ENCODE assay signal across 8 cellular contexts in the genomic region with DNA sequence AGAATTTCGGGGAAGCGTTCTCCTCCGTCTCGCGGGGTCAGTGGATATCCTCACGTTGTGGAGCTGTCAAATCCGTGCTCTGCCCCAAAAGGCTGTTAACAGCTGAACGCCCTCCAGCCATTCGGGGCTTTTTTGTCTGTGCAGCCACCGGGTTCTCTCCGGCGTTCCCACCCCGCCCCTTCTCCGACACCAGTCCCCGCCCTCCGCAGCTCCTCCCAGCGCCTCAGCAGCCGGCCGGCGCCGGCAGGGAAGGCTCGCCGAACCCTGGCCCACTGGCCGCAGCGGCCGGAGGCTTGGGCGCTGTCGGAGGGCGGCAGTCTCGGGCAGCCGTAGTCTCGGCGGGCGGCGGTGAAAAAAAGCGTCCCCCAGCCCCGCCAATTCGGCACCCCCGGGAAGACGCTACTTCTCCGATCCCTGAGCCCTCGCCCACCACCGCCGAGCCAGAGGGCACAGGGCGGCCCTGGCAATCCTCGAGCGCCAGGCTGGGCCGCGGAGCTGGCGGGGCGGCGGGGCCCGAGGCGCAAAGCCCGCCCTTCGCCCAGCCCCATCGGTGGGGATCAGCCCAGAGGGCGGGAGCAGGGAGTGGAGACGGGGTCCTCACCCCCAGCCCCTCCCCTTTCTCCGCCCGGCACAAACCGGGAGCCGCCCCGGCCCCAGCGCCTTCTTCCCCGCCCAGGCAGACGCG. TPM values are rescaled to one million over a fixed set of nuclear protein-coding genes. Genes with fewer than 3 reads are reported as not detected.
A peak's percentile ranks its signal among the peaks of the same experiment; 100 is the strongest.
DNase-seq lines count a peak whose midpoint lies in the region; ATAC-seq and TF ChIP-seq lines count a peak whose summit lies in the region.

A gene (minus strand): TSS at position 496 of the 685 bp plus-strand sequence. CDS start 773 bp downstream, outside the sequence.

- H3F3A ChIP-seq in DOHH2 (ENCODE audit: control insufficient read depth, insufficient read depth) = peaks cover 7% of the 10 kb centered on the region; the same call in 1 of the 2 replicates

- peak within 1 kb of the TSS; percentile 95 for H3K4me3 Mint-ChIP-seq in activated T-helper 1 cell treated with anti-CD3 and anti-CD28 coated beads, Interleukin-12 subunit alpha, Interleukin-12 subunit beta, Interleukin-2, Interleukin-4 antibody, amounts not matched to agents 30 ng/mL and 10 ng/mL and 1 ng/mL, durations not matched to agents 14 hours and 24 hours and 36 hours
- peak within 1 kb of the TSS; percentile 92 to 98 (median 96) for H3K4me3 Mint-ChIP-seq in naive thymus-derived CD4-positive, alpha-beta T cell
- H3K4me3 Mint-ChIP-seq in stimulated activated memory B cell treated with anti-CD40 and anti-IgM and Interleukin-4, amounts not matched to agents 10 μg/mL and 1 μg/mL and 100 μg/mL, for 72 hours = peak within 1 kb of the TSS; percentile 98

- H4K20me1 ChIP-seq in DOHH2 (ENCODE audit: control insufficient read depth, insufficient read depth, low read depth, low read length) (no peaks in the 10 kb centered on the region), KMS-11 (ENCODE audit: insufficient read depth) (no peaks in the 10 kb centered on the region)

- peak within 1 kb of the TSS; percentile 91 for H3K4me2 ChIP-seq in DOHH2 (ENCODE audit: low read length)
- peak within 1 kb of the TSS; percentile 93 for H3K4me2 ChIP-seq in KMS-11

- H3K27me3 ChIP-seq in DOHH2 (ENCODE audit: control insufficient read depth, low read length) (peaks cover 8% of the 10 kb centered on the region; the same call in 1 of the 2 replicates), KMS-11 (ENCODE audit: insufficient read depth, low read depth) (no peaks in the 10 kb centered on the region)
- H3K27me3 ChIP-seq in naive thymus-derived CD4-positive, alpha-beta T cell (ENCODE audit: control insufficient read depth in 2 of 2, insufficient read depth in 2 of 2, low read length in 2 of 2) = no peaks in the 10 kb centered on the region

- no peaks in the 10 kb centered on the region for H3K27me3 Mint-ChIP-seq in activated T-helper 1 cell treated with anti-CD3 and anti-CD28 coated beads, Interleukin-12 subunit alpha, Interleukin-12 subunit beta, Interleukin-2, Interleukin-4 antibody, amounts not matched to agents 30 ng/mL and 10 ng/mL and 1 ng/mL, durations not matched to agents 14 hours and 24 hours and 36 hours (ENCODE audit: insufficient read depth)
- no peaks in the 10 kb centered on the region for H3K27me3 Mint-ChIP-seq in naive thymus-derived CD4-positive, alpha-beta T cell
- H3K27me3 Mint-ChIP-seq in stimulated activated memory B cell treated with anti-CD40 and anti-IgM and Interleukin-4, amounts not matched to agents 10 μg/mL and 1 μg/mL and 100 μg/mL, for 72 hours = no peaks in the 10 kb centered on the region

- H3K4me3 ChIP-seq in DOHH2 (ENCODE audit: low read length) (peak within 1 kb of the TSS; percentile 98), KMS-11 (IDR thresholded peaks at IDR 0.05; ENCODE audit: insufficient read depth, low read depth, low read length) (no peak within 1 kb of the TSS)
- peak within 1 kb of the TSS; percentile 96 for H3K4me3 ChIP-seq in naive thymus-derived CD4-positive, alpha-beta T cell (ENCODE audit: low read length)

- H3K27ac ChIP-seq in DOHH2 (ENCODE audit: low read depth, low read length) (peak within 1 kb of the TSS; percentile 82), KMS-11 (peak within 1 kb of the TSS; percentile 93)
- H3K27ac ChIP-seq in naive thymus-derived CD4-positive, alpha-beta T cell (ENCODE audit: low read depth, low read length) = peak within 1 kb of the TSS; percentile 94

- H3K9me2 ChIP-seq in DOHH2 (replicated peaks; ENCODE audit: control insufficient read depth, low read length) = no peaks in the 10 kb centered on the region

- H3K27ac Mint-ChIP-seq in activated T-helper 1 cell treated with anti-CD3 and anti-CD28 coated beads, Interleukin-12 subunit alpha, Interleukin-12 subunit beta, Interleukin-2, Interleukin-4 antibody, amounts not matched to agents 30 ng/mL and 10 ng/mL and 1 ng/mL, durations not matched to agents 14 hours and 24 hours and 36 hours = peak within 1 kb of the TSS; percentile 97
- peak within 1 kb of the TSS; percentile 98 to 99 (median 99) for H3K27ac Mint-ChIP-seq in naive thymus-derived CD4-positive, alpha-beta T cell
- peak within 1 kb of the TSS; percentile 98 for H3K27ac Mint-ChIP-seq in stimulated activated memory B cell treated with anti-CD40 and anti-IgM and Interleukin-4, amounts not matched to agents 10 μg/mL and 1 μg/mL and 100 μg/mL, for 72 hours

- peaks cover 54% of the 10 kb centered on the region for H3K4me1 Mint-ChIP-seq in activated T-helper 1 cell treated with anti-CD3 and anti-CD28 coated beads, Interleukin-12 subunit alpha, Interleukin-12 subunit beta, Interleukin-2, Interleukin-4 antibody, amounts not matched to agents 30 ng/mL and 10 ng/mL and 1 ng/mL, durations not matched to agents 14 hours and 24 hours and 36 hours (ENCODE audit: low read depth)
- peaks cover 29 to 70% (median 60%) of the 10 kb centered on the region in 7 donors for H3K4me1 Mint-ChIP-seq in naive thymus-derived CD4-positive, alpha-beta T cell
- peaks cover 59% of the 10 kb centered on the region for H3K4me1 Mint-ChIP-seq in stimulated activated memory B cell treated with anti-CD40 and anti-IgM and Interleukin-4, amounts not matched to agents 10 μg/mL and 1 μg/mL and 100 μg/mL, for 72 hours

- H3K36me3 ChIP-seq in DOHH2 (ENCODE audit: control insufficient read depth, low read length) = peaks cover 3% of the 10 kb centered on the region; the same call in 1 of the 2 replicates
- H3K36me3 ChIP-seq in KMS-11 (ENCODE audit: insufficient read depth) = no peaks in the 10 kb centered on the region
- H3K36me3 ChIP-seq in naive thymus-derived CD4-positive, alpha-beta T cell (ENCODE audit: control insufficient read depth in 2 of 3, insufficient read depth in 3 of 3, low read length in 3 of 3) = peaks cover 0 to 11% (median 0%) of the 10 kb centered on the region in 3 experiments

- no peaks in the 10 kb centered on the region for H3K9me3 Mint-ChIP-seq in activated T-helper 1 cell treated with anti-CD3 and anti-CD28 coated beads, Interleukin-12 subunit alpha, Interleukin-12 subunit beta, Interleukin-2, Interleukin-4 antibody, amounts not matched to agents 30 ng/mL and 10 ng/mL and 1 ng/mL, durations not matched to agents 14 hours and 24 hours and 36 hours
- H3K9me3 Mint-ChIP-seq in naive thymus-derived CD4-positive, alpha-beta T cell = no peaks in the 10 kb centered on the region
- no peaks in the 10 kb centered on the region for H3K9me3 Mint-ChIP-seq in stimulated activated memory B cell treated with anti-CD40 and anti-IgM and Interleukin-4, amounts not matched to agents 10 μg/mL and 1 μg/mL and 100 μg/mL, for 72 hours

- intact Hi-C loops in activated T-helper 1 cell treated with anti-CD3 and anti-CD28 coated beads, Interleukin-12 subunit alpha, Interleukin-12 subunit beta, Interleukin-2, Interleukin-4 antibody, amounts not matched to agents 30 ng/mL and 10 ng/mL and 1 ng/mL, durations not matched to agents 14 hours and 24 hours and 36 hours (cut with micrococcal nuclease) = loop anchor here (1.0 to 5.0 kb wide), 18 partner anchors 10 to 1637 kb away; a partner anchor contains a TSS
- intact Hi-C loops in naive thymus-derived CD4-positive, alpha-beta T cell (cut with micrococcal nuclease) = loop anchor here (1.0 to 10.0 kb wide), 26 partner anchors 36 to 1860 kb away; a partner anchor contains a TSS

- H3K79me2 ChIP-seq in DOHH2 (ENCODE audit: control insufficient read depth, low read length) = peaks cover 20% of the 10 kb centered on the region
- peaks cover 22% of the 10 kb centered on the region; the same call in 1 of the 2 replicates for H3K79me2 ChIP-seq in KMS-11 (ENCODE audit: insufficient read depth, low read depth)

- POLR2A ChIA-PET in naive thymus-derived CD4-positive, alpha-beta T cell (lab: Charles Lee) = interaction anchor here (0.7 to 4.0 kb wide), 22 partner anchors 10 to 1780 kb away, joined by 3 to 41 read pairs (median 4); a partner anchor contains a TSS

- DNase-seq in RPMI7951 (ENCODE audit: low read depth) = peak; percentile 96
- peak; percentile 76 for DNase-seq in activated T-helper 1 cell treated with anti-CD3 and anti-CD28 coated beads, Interleukin-12 subunit alpha, Interleukin-12 subunit beta, Interleukin-2, Interleukin-4 antibody, amounts not matched to agents 30 ng/mL and 10 ng/mL and 1 ng/mL, durations not matched to agents 14 hours and 24 hours and 36 hours (ENCODE audit: low spot score)
- DNase-seq in fibroblast of gingiva (ENCODE audit: low read depth) = peak; percentile 99
- peak; percentile 61 to 83 (median 70) for DNase-seq in naive thymus-derived CD4-positive, alpha-beta T cell

- H3K36me3 Mint-ChIP-seq in activated T-helper 1 cell treated with anti-CD3 and anti-CD28 coated beads, Interleukin-12 subunit alpha, Interleukin-12 subunit beta, Interleukin-2, Interleukin-4 antibody, amounts not matched to agents 30 ng/mL and 10 ng/mL and 1 ng/mL, durations not matched to agents 14 hours and 24 hours and 36 hours (ENCODE audit: low read depth) = peaks cover 4% of the 10 kb centered on the region
- peaks cover 0 to 12% (median 8%) of the 10 kb centered on the region in 5 donors for H3K36me3 Mint-ChIP-seq in naive thymus-derived CD4-positive, alpha-beta T cell
- peaks cover 6% of the 10 kb centered on the region for H3K36me3 Mint-ChIP-seq in stimulated activated memory B cell treated with anti-CD40 and anti-IgM and Interleukin-4, amounts not matched to agents 10 μg/mL and 1 μg/mL and 100 μg/mL, for 72 hours

- peak within 1 kb of the TSS; percentile 88 for H2AFZ ChIP-seq in KMS-11 (ENCODE audit: low read depth)

- no peaks in the 10 kb centered on the region for H3K9me3 ChIP-seq in DOHH2 (ENCODE audit: control insufficient read depth, insufficient read depth, low read length)
- H3K9me3 ChIP-seq in naive thymus-derived CD4-positive, alpha-beta T cell (ENCODE audit: control insufficient read depth in 2 of 3, low read length in 3 of 3) = no peaks in the 10 kb centered on the region

- CTCF ChIA-PET in naive thymus-derived CD4-positive, alpha-beta T cell (lab: Charles Lee) = interaction anchor here (0.7 to 1.1 kb wide), 4 partner anchors 18 to 544 kb away, joined by 3 to 4 read pairs (median 4); no protein-coding TSS in a partner anchor

- H3K4me1 ChIP-seq in DOHH2 (ENCODE audit: control insufficient read depth, low read length) (peaks cover 27% of the 10 kb centered on the region), KMS-11 (ENCODE audit: low read depth, poor library complexity, severe bottlenecking) (peaks cover 18% of the 10 kb centered on the region)
- H3K4me1 ChIP-seq in naive thymus-derived CD4-positive, alpha-beta T cell (ENCODE audit: control insufficient read depth in 2 of 2, insufficient read depth in 2 of 2, low read length in 2 of 2) = peaks cover 21 to 29% of the 10 kb centered on the region in 2 donors

- H3K9ac ChIP-seq in KMS-11 = peak within 1 kb of the TSS; percentile 76

- TF ChIP-seq CTCF in DOHH2 (IDR thresholded peaks at IDR 0.05; ENCODE audit: low read depth, low read length, poor library complexity, severe bottlenecking) = no peak
- TF ChIP-seq CTCF in KMS-11 (conservative IDR thresholded peaks at IDR 0.05; ENCODE audit: low read depth, low read length) = no peak

- peak; percentile 57 for ATAC-seq in GM21786 (IDR thresholded peaks at IDR 0.05; ENCODE audit: unreplicated experiment)
- peak; percentile 79 for ATAC-seq in naive thymus-derived CD4-positive, alpha-beta T cell
- peak; percentile 91 for ATAC-seq in stimulated activated memory B cell treated with anti-CD40 and anti-IgM and Interleukin-4, amounts not matched to agents 10 μg/mL and 1 μg/mL and 100 μg/mL, for 72 hours

RNA-seq across cellular contexts. Expression of the gene that starts here (rescaled TPM):
- 9.1 and 9.9 TPM in 2 replicates for total RNA-seq in RPMI7951 (2014; rRNA removed; shearing (Covaris generic))
- total RNA-seq in activated T-helper 1 cell treated with anti-CD3 and anti-CD28 coated beads, Interleukin-12 subunit alpha, Interleukin-12 subunit beta, Interleukin-2, Interleukin-4 antibody, amounts not matched to agents 30 ng/mL and 10 ng/mL and 1 ng/mL, durations not matched to agents 14 hours and 24 hours and 36 hours = 13.2 and 13.6 TPM in 2 replicates
- 10 to 100 TPM; 24.6 to 61.8 (median 37.7) TPM for total RNA-seq in naive thymus-derived CD4-positive, alpha-beta T cell
- 10 to 100 TPM; 16.5 to 37.0 TPM for polyA plus RNA-seq in naive thymus-derived CD4-positive, alpha-beta T cell
